ENCODE assay signal across 8 cellular contexts in the genomic region with DNA sequence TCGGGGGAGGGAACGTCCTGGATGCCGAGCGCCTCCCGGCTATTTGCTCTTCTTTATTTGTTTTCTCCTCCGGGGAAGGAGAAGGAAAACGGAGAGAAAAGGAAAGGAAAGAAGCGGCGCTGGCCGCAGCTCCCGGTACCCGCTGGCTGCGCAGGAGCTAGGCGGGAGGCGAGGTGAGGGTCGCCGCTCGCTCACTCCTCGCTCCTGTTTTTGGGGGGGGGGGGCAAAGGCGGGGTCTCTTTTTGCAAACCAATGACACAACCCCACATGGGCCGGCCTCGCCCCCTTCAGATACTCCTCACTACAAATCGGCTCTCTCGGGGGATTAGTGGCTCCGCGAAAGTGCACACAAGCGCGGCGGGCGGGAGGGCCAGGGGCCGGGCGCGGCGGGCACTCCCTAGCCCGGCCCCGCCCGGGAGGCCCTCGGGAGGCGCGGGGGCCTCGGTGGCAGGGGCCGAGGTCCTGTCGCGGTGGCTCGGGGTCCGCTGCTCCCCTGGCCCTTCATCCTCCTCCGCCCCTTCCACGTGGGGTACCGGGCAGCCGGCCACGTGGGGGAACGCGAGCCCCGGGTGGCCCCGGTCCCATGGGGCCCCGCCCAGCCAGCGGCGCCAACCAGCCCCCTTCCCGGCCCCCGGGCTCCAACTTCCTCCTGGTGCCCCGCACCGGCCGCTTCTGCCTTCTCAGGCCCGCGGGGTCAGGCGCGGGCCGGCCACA. TPM values are rescaled to one million over a fixed set of nuclear protein-coding genes. Genes with fewer than 3 reads are reported as not detected.
DNase-seq lines count a peak whose midpoint lies in the region; ATAC-seq and TF ChIP-seq lines count a peak whose summit lies in the region.

No MANE protein-coding gene starts in this region.

- no peaks in the 10 kb centered on the region for H3K9me3 Mint-ChIP-seq in activated T-helper 1 cell treated with anti-CD3 and anti-CD28 coated beads, Interleukin-12 subunit alpha, Interleukin-12 subunit beta, Interleukin-2, Interleukin-4 antibody, amounts not matched to agents 30 ng/mL and 10 ng/mL and 1 ng/mL, durations not matched to agents 14 hours and 24 hours and 36 hours
- H3K9me3 Mint-ChIP-seq in naive B cell: peaks cover 0 to 1% (median 0%) of the 10 kb centered on the region in 7 donors

- peak overlapping the region; percentile 15 for H3K4me3 Mint-ChIP-seq in activated T-helper 1 cell treated with anti-CD3 and anti-CD28 coated beads, Interleukin-12 subunit alpha, Interleukin-12 subunit beta, Interleukin-2, Interleukin-4 antibody, amounts not matched to agents 30 ng/mL and 10 ng/mL and 1 ng/mL, durations not matched to agents 14 hours and 24 hours and 36 hours
- peak overlapping the region; percentile 73 to 89 (median 82) for H3K4me3 Mint-ChIP-seq in naive B cell

- peak overlapping the region; percentile 73 for H3K4me3 ChIP-seq in AG10803 (ENCODE audit: low read length)
- H3K4me3 ChIP-seq in GM12864 (ENCODE audit: low read depth, low read length): peak overlapping the region; percentile 23; the same call in 1 of the 2 replicates

- H3K36me3 Mint-ChIP-seq in activated T-helper 1 cell treated with anti-CD3 and anti-CD28 coated beads, Interleukin-12 subunit alpha, Interleukin-12 subunit beta, Interleukin-2, Interleukin-4 antibody, amounts not matched to agents 30 ng/mL and 10 ng/mL and 1 ng/mL, durations not matched to agents 14 hours and 24 hours and 36 hours (ENCODE audit: low read depth): peaks cover 3% of the 10 kb centered on the region
- H3K36me3 Mint-ChIP-seq in naive B cell: no peaks in the 10 kb centered on the region

- TF ChIP-seq CTCF in AG10803 (conservative IDR thresholded peaks at IDR 0.05; ENCODE audit: low read length): no peak
- no peak for TF ChIP-seq CTCF in GM12864 (IDR thresholded peaks at IDR 0.05; ENCODE audit: low read depth, low read length, missing control alignments)

- ATAC-seq in naive B cell (ENCODE audit: low read depth in 2 of 2) (peak; percentile 32 to 45), GM21423 (IDR thresholded peaks at IDR 0.05; ENCODE audit: unreplicated experiment) (no peak)

- intact Hi-C loops in activated T-helper 1 cell treated with anti-CD3 and anti-CD28 coated beads, Interleukin-12 subunit alpha, Interleukin-12 subunit beta, Interleukin-2, Interleukin-4 antibody, amounts not matched to agents 30 ng/mL and 10 ng/mL and 1 ng/mL, durations not matched to agents 14 hours and 24 hours and 36 hours (cut with micrococcal nuclease): no loop called here

- peaks cover 44% of the 10 kb centered on the region for H3K27me3 Mint-ChIP-seq in activated T-helper 1 cell treated with anti-CD3 and anti-CD28 coated beads, Interleukin-12 subunit alpha, Interleukin-12 subunit beta, Interleukin-2, Interleukin-4 antibody, amounts not matched to agents 30 ng/mL and 10 ng/mL and 1 ng/mL, durations not matched to agents 14 hours and 24 hours and 36 hours (ENCODE audit: insufficient read depth)
- peaks cover 26 to 51% (median 32%) of the 10 kb centered on the region in 3 donors for H3K27me3 Mint-ChIP-seq in naive B cell

- peaks cover 5% of the 10 kb centered on the region for H3K4me1 Mint-ChIP-seq in activated T-helper 1 cell treated with anti-CD3 and anti-CD28 coated beads, Interleukin-12 subunit alpha, Interleukin-12 subunit beta, Interleukin-2, Interleukin-4 antibody, amounts not matched to agents 30 ng/mL and 10 ng/mL and 1 ng/mL, durations not matched to agents 14 hours and 24 hours and 36 hours (ENCODE audit: low read depth)
- peaks cover 4 to 7% (median 6%) of the 10 kb centered on the region in 3 donors for H3K4me1 Mint-ChIP-seq in naive B cell

- DNase-seq in AG10803 (ENCODE audit: low read depth) (peak; percentile 79), GM12864 (ENCODE audit: low read depth) (no peak), NCI-H2227 treated with DMSO at 0.1 percent for 48 hours (lab: John Stamatoyannopoulos, UW) (peak; percentile 61), fibroblast of the conjunctiva (ENCODE audit: low read depth) (peak; percentile 77), naive B cell (no peak)
- no peak for DNase-seq in activated T-helper 1 cell treated with anti-CD3 and anti-CD28 coated beads, Interleukin-12 subunit alpha, Interleukin-12 subunit beta, Interleukin-2, Interleukin-4 antibody, amounts not matched to agents 30 ng/mL and 10 ng/mL and 1 ng/mL, durations not matched to agents 14 hours and 24 hours and 36 hours (ENCODE audit: low spot score)
- no peak for DNase-seq in stimulated activated CD4-positive, alpha-beta T cell treated with anti-CD3 and anti-CD28 coated beads, Interleukin-1b, Interleukin-23, amount 100 ng/mL, for 48 hours

- H3K27ac Mint-ChIP-seq in activated T-helper 1 cell treated with anti-CD3 and anti-CD28 coated beads, Interleukin-12 subunit alpha, Interleukin-12 subunit beta, Interleukin-2, Interleukin-4 antibody, amounts not matched to agents 30 ng/mL and 10 ng/mL and 1 ng/mL, durations not matched to agents 14 hours and 24 hours and 36 hours: no peak overlapping the region
- H3K27ac Mint-ChIP-seq in naive B cell: no peak overlapping the region

RNA-seq across cellular contexts. Expression of a gene that starts 0.7 kb away (rescaled TPM):
- total RNA-seq in activated T-helper 1 cell treated with anti-CD3 and anti-CD28 coated beads, Interleukin-12 subunit alpha, Interleukin-12 subunit beta, Interleukin-2, Interleukin-4 antibody, amounts not matched to agents 30 ng/mL and 10 ng/mL and 1 ng/mL, durations not matched to agents 14 hours and 24 hours and 36 hours: 0.13 and 0.39 TPM in 2 replicates
- polyA plus RNA-seq in naive B cell (ENCODE audit: low read depth in 6 of 6): 1 to 10 TPM in 1 of 6 donors, under 1 TPM in 4, not detected in 1; 0.11 to 2.1 (median 0.40) TPM

Comparison
In these comparisons a context has a peak if more than half of its experiments do, and no peak if none do; other contexts are left out.
1. DNase-seq: peak in AG10803 (single experiment), NCI-H2227 treated with DMSO at 0.1 percent for 48 hours (single experiment) and fibroblast of the conjunctiva (single experiment); none in GM12864 (single experiment), activated T-helper 1 cell treated with anti-CD3 and anti-CD28 coated beads, Interleukin-12 subunit alpha, Interleukin-12 subunit beta, Interleukin-2, Interleukin-4 antibody, amounts not matched to agents 30 ng/mL and 10 ng/mL and 1 ng/mL, durations not matched to agents 14 hours and 24 hours and 36 hours (single experiment), naive B cell (single experiment) and stimulated activated CD4-positive, alpha-beta T cell treated with anti-CD3 and anti-CD28 coated beads, Interleukin-1b, Interleukin-23, amount 100 ng/mL, for 48 hours (single experiment).